ENCODE assay signal across 7 cellular contexts in the genomic region with DNA sequence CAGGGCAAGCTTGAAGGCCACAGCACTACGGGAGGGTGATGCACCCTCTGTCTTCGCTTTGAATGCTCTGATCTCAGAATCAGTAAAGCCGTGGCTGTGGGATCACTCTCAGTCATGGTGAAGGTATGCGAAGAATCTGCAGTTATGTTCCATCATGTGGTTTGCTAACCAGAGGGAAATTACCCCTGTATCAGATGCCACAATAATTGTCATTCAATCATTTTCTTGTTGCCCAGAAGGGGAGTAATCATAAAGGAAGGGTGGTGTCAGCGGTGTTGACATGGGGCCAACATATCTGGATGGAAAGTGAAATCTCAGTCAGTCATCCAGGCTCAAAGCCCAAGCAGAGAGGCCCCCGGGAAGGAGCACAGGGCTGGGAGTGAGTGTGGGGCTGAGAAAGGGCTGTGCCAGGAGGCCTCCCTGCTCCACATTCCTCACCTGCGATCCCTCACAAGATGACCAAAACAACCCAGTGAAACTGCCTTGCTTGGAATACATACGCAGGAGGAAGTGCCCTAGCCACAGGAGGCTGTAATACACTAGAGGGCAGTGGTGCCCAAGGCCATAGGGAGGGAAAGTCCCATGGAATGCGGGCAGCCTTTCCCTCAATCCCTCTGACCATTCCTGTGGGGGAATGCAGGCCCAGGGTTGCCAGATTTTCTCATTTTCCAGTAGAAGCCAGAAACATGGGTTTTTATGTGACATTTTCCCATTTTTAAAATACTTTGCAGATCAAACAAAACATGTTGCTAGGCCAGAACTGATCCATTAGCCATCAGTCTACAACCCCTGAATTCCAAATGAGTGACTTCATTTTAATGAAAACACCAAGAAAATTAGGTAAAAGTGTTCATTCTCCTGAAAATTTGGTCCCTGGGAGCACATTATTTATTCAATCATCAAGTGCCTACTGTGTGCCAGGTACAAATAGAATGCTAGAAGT.
DNase-seq lines count a peak whose midpoint lies in the region; ATAC-seq and TF ChIP-seq lines count a peak whose summit lies in the region.

No MANE protein-coding gene starts in this region.

- no peaks in the 10 kb centered on the region for H3K36me3 Mint-ChIP-seq in activated T-cell treated with anti-CD3 and anti-CD28 coated beads, Interleukin-2, amount 50 U/mL, for 72 hours (ENCODE audit: insufficient read depth in 2 of 2)

- DNase-seq in DMS114 treated with DMSO at 0.1 percent for 48 hours (lab: John Stamatoyannopoulos, UW; ENCODE audit: unreplicated experiment), result peak; percentile 25
- peak; percentile 68 for DNase-seq in HEK293T (ENCODE audit: extremely low spot score)
- DNase-seq in activated T-cell treated with anti-CD3 and anti-CD28 coated beads, Interleukin-2, amount 50 U/mL, for 72 hours, result peak; percentile 24
- DNase-seq in right cardiac atrium, result peak; percentile 21 to 58 (median 57)
- DNase-seq in stimulated activated naive CD8-positive, alpha-beta T cell treated with anti-CD3 and anti-CD28 coated beads, Interleukin-15, amount 100 ng/mL, for 72 hours, result peak in 1 of 2 donors; percentile 16
- no peak for DNase-seq in T-helper 9 cell

- WGBS in right cardiac atrium, result 36% methylated on average over 9 of the region's 9 CpGs

- peaks cover 0 to 3% of the 10 kb centered on the region in 2 donors for H3K9me3 Mint-ChIP-seq in activated T-cell treated with anti-CD3 and anti-CD28 coated beads, Interleukin-2, amount 50 U/mL, for 72 hours
- H3K9me3 Mint-ChIP-seq in stimulated activated naive CD8-positive, alpha-beta T cell treated with anti-CD3 and anti-CD28 coated beads, Interleukin-15, amount 100 ng/mL, for 72 hours, result no peaks in the 10 kb centered on the region

- no peak overlapping the region for H3K4me3 Mint-ChIP-seq in activated T-cell treated with anti-CD3 and anti-CD28 coated beads, Interleukin-2, amount 50 U/mL, for 72 hours
- no peak overlapping the region for H3K4me3 Mint-ChIP-seq in stimulated activated naive CD8-positive, alpha-beta T cell treated with anti-CD3 and anti-CD28 coated beads, Interleukin-15, amount 100 ng/mL, for 72 hours

- H3K4me1 Mint-ChIP-seq in activated T-cell treated with anti-CD3 and anti-CD28 coated beads, Interleukin-2, amount 50 U/mL, for 72 hours (ENCODE audit: low read depth), result peaks cover 11% of the 10 kb centered on the region
- no peaks in the 10 kb centered on the region for H3K4me1 Mint-ChIP-seq in stimulated activated naive CD8-positive, alpha-beta T cell treated with anti-CD3 and anti-CD28 coated beads, Interleukin-15, amount 100 ng/mL, for 72 hours

- POLR2A ChIA-PET in HEK293T (lab: Yijun Ruan, JAX), result no interaction called here

- no peaks in the 10 kb centered on the region for H3K9me3 ChIP-seq in right cardiac atrium (ENCODE audit: control insufficient read depth, low read length)

- H3K4me3 ChIP-seq in right cardiac atrium (ENCODE audit: low read length), result no peak overlapping the region

- intact Hi-C loops in right cardiac atrium (cut with DNase I), result loop anchor here in 1 of 4 donors (5.0 kb wide), 1 partner anchor 46 kb away; no protein-coding TSS in a partner anchor

- H3K4me1 ChIP-seq in right cardiac atrium (ENCODE audit: control insufficient read depth, insufficient read depth, low read length), result no peaks in the 10 kb centered on the region

- no peak overlapping the region for H3K27ac ChIP-seq in right cardiac atrium (ENCODE audit: low read length)

- H3K27me3 Mint-ChIP-seq in activated T-cell treated with anti-CD3 and anti-CD28 coated beads, Interleukin-2, amount 50 U/mL, for 72 hours (ENCODE audit: low read depth), result peaks cover 6% of the 10 kb centered on the region
- H3K27me3 Mint-ChIP-seq in stimulated activated naive CD8-positive, alpha-beta T cell treated with anti-CD3 and anti-CD28 coated beads, Interleukin-15, amount 100 ng/mL, for 72 hours, result peaks cover 8% of the 10 kb centered on the region

- H3K27me3 ChIP-seq in right cardiac atrium (ENCODE audit: control insufficient read depth, insufficient read depth), result no peaks in the 10 kb centered on the region

- H3K27ac Mint-ChIP-seq in activated T-cell treated with anti-CD3 and anti-CD28 coated beads, Interleukin-2, amount 50 U/mL, for 72 hours, result no peak overlapping the region
- no peak overlapping the region for H3K27ac Mint-ChIP-seq in stimulated activated naive CD8-positive, alpha-beta T cell treated with anti-CD3 and anti-CD28 coated beads, Interleukin-15, amount 100 ng/mL, for 72 hours

- CTCF ChIA-PET in HEK293T (lab: Yijun Ruan, JAX), result interaction anchor here (0.9 to 1.3 kb wide), 3 partner anchors 49 to 63 kb away, joined by 3 to 5 read pairs (median 4); no protein-coding TSS in a partner anchor

- ATAC-seq in activated T-cell treated with anti-CD3 and anti-CD28 coated beads, Interleukin-2, amount 50 U/mL, for 72 hours (replicated peaks in 1 of 2), result peak; percentile 90 to 91
- peak; percentile 82 to 88 for ATAC-seq in right cardiac atrium
- peak; percentile 84 for ATAC-seq in stimulated activated naive CD8-positive, alpha-beta T cell treated with anti-CD3 and anti-CD28 coated beads, Interleukin-15, amount 100 ng/mL, for 72 hours
- no peak for ATAC-seq in GM21515 (IDR thresholded peaks at IDR 0.05; ENCODE audit: unreplicated experiment)

TF ChIP-seq in HEK293T, 16 proteins besides CTCF, POLR2A, EP300 and RAD21:
- no peak for TF ChIP-seq ZNF384 (IDR thresholded peaks at IDR 0.05)
- TF ChIP-seq HDGF (IDR thresholded peaks at IDR 0.05; ENCODE audit: borderline replicate concordance), result no peak
- TF ChIP-seq NFRKB (IDR thresholded peaks at IDR 0.05), result no peak
